In the genomic region with DNA sequence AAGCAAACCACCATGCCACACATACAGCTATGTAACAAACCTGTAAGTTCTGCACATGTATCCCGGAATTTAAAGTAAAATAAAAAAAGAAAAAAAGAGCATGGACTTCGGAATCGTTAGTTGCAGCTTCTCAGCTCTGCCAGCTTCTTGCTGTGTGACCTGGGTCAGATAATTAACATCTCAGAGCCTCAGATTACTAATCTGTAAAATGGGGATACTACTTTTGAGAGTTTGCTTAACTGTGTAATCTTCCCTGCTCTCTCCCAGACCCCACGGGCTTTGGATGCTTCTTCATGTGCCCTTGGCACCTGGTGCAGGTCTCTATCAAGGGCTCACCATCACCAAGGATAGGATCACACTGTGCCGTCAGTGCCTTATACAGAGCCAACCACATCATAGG, we compare ENCODE assay signal across 8 cellular contexts. TPM values are rescaled to one million over a fixed set of nuclear protein-coding genes. Genes with fewer than 3 reads are reported as not detected.
"Had no signal": no experiment of that assay in that cellular context is flagged by ENCODE, and none has a peak within 500 bp of the region (broad histone marks: within the 10 kb centered on the region; RNA-seq: fewer than 3 reads in every experiment).

No MANE protein-coding gene starts in this region.

- H3K9ac ChIP-seq: KMS-11 had no signal

- DNase-seq: H9, HCEC 1CT, IMR-90, KBM-7 had no signal

- H3K27ac ChIP-seq: KMS-11 had no signal

- H3K4me1 Mint-ChIP-seq: GM23338, H9 had no signal

- H3K4me3 ChIP-seq: GM23338 had no signal

- H2AFZ ChIP-seq: GM23338 had no signal

- H3K4me3 Mint-ChIP-seq: GM23338, H9 had no signal

- H3K9me3 Mint-ChIP-seq: GM23338, H9 had no signal

- H3K4me2 ChIP-seq: GM23338, KMS-11 had no signal

- ATAC-seq: GM23338 had no signal

- H3K27ac Mint-ChIP-seq: GM23338, H9 had no signal

- FAIRE-seq: H1, H54 had no signal

RNA-seq across cellular contexts. Expression of gene HSD17B2, which starts 16.6 kb away (rescaled TPM):
- total RNA-seq: GM23338, H1, H9 had no signal
- polyA plus RNA-seq: H1 had no signal

RNA-seq across cellular contexts. Expression of gene SDR42E1, which starts 40.4 kb away (rescaled TPM):
- total RNA-seq: H1, H9 had no signal
- polyA plus RNA-seq: GM23338 had no signal
